14 cellular contexts compared by ENCODE assay signal in the genomic region with DNA sequence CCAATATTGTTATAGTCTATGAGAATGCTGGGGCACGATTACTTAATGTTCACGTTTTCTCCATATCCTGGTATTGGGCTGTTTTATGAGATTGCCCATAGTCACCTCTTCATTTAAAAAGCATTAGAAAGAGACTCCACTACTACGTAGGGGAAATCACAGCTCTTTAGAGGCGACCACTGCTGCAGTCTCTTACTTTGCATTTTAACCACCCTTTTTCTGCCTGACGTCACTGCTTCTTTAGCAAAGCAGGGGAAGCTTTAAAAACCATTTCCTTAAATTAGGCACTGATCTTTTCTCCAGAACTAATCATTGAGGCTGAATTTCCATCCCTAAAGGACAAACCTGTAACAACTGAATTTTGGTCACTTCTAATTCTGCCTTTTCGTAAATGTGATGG. TPM values are rescaled to one million over a fixed set of nuclear protein-coding genes. Genes with fewer than 3 reads are reported as not detected.
DNase-seq lines count a peak whose midpoint lies in the region; ATAC-seq and TF ChIP-seq lines count a peak whose summit lies in the region.
"Had no signal": no experiment of that assay in that cellular context is flagged by ENCODE, and none has a peak within 500 bp of the region (broad histone marks: within the 10 kb centered on the region; RNA-seq: fewer than 3 reads in every experiment).

No MANE protein-coding gene starts in this region.

- in situ Hi-C loops in Panc1 (cut with HindIII; ENCODE audit: low pct_unique_long_range_greater_than_20kb, low sequenced_read_pairs), result no loop called here

- no TSS peak for BruUV-seq in Panc1 (replicated peaks; lab: Mats Ljungman, UMichigan)

- no peaks in the 10 kb centered on the region for H3K9me3 ChIP-seq in Panc1 (ENCODE audit: control insufficient read depth, insufficient read depth, low read depth, low read length)
- H3K9me3 ChIP-seq in adrenal gland (replicated peaks in 1 of 3), result no peaks in the 10 kb centered on the region

- H3K9me3 Mint-ChIP-seq in naive B cell (peaks cover 0 to 5% (median 0%) of the 10 kb centered on the region in 7 donors), natural killer cell (peaks cover 0 to 3% of the 10 kb centered on the region in 2 donors)

- POLR2A ChIA-PET in Panc1 (lab: Charles Lee), result no interaction called here

- DNase-seq in GM10266 (ENCODE audit: extremely low spot score), result peak; percentile 33
- no peak for DNase-seq in Panc1 (ENCODE audit: low read depth, low spot score)
- peak; percentile 72 for DNase-seq in naive B cell
- DNase-seq in NCI-H1417 treated with DMSO at 0.1 percent for 48 hours (lab: John Stamatoyannopoulos, UW), result no peak
- no peak for DNase-seq in natural killer cell
- DNase-seq in adrenal gland, result no peak
- DNase-seq in H4 (ENCODE audit: low spot score), result no peak
- DNase-seq: activated CD4-positive, alpha-beta T cell treated with anti-CD3 and anti-CD28 coated beads, Interleukin-2, amount 50 U/mL, for 4 hours; posterior cingulate gyrus; SIG-M5 had no signal

- H3K4me1 Mint-ChIP-seq in naive B cell (peaks cover 59 to 81% (median 70%) of the 10 kb centered on the region in 3 donors), natural killer cell (peaks cover 0 to 5% of the 10 kb centered on the region in 2 donors)

- 80 to 87% (median 84%) methylated on average over 6 of the region's 6 CpGs for WGBS in adrenal gland, 4 donors

- CTCF ChIA-PET in Panc1 (lab: Charles Lee), result no interaction called here

- H3K27ac Mint-ChIP-seq in naive B cell, result peak overlapping the region; percentile 83 to 96 (median 92)
- H3K27ac Mint-ChIP-seq in natural killer cell, result no peak overlapping the region
- H3K27ac Mint-ChIP-seq: activated naive CD8-positive, alpha-beta T cell had no signal

- no peaks in the 10 kb centered on the region for H3K36me3 ChIP-seq in Panc1 (ENCODE audit: control insufficient read depth, insufficient read depth, low read length)
- no peaks in the 10 kb centered on the region for H3K36me3 ChIP-seq in adrenal gland (replicated peaks in 1 of 2)

- H3K27ac ChIP-seq in Panc1 (ENCODE audit: low read length) (peak overlapping the region; percentile 86), adrenal gland (no peak overlapping the region)
- H3K27ac ChIP-seq: C4-2B had no signal

- no peaks in the 10 kb centered on the region for H3K27me3 ChIP-seq in Panc1 (ENCODE audit: control insufficient read depth, insufficient read depth, low read length)
- no peaks in the 10 kb centered on the region for H3K27me3 ChIP-seq in adrenal gland

- no peak for TF ChIP-seq CTCF in GM10266 (IDR thresholded peaks at IDR 0.05; ENCODE audit: control insufficient read depth, insufficient read depth, low read depth, missing control alignments)
- TF ChIP-seq CTCF in Panc1 (IDR thresholded peaks at IDR 0.05), result no peak
- no peak for TF ChIP-seq CTCF in natural killer cell (IDR thresholded peaks at IDR 0.05)
- TF ChIP-seq CTCF in adrenal gland (IDR thresholded peaks at IDR 0.05), result no peak

- TF ChIP-seq POLR2A in adrenal gland (IDR thresholded peaks at IDR 0.05), result no peak

- H3K4me3 Mint-ChIP-seq in naive B cell (peak overlapping the region in 7 of 8 donors; percentile 7 to 88 (median 65)), natural killer cell (no peak overlapping the region)
- H3K4me3 Mint-ChIP-seq: activated naive CD8-positive, alpha-beta T cell had no signal

- intact Hi-C loops in Panc1 (cut with micrococcal nuclease; ENCODE audit: unreplicated experiment), result no loop called here
- intact Hi-C loops in natural killer cell (cut with micrococcal nuclease), result no loop called here
- intact Hi-C loops in adrenal gland (cut with DNase I), result no loop called here

- H3K4me3 ChIP-seq in Panc1 (ENCODE audit: low read depth in 2 of 2, low read length in 2 of 2) (peak overlapping the region in 1 of 2 experiments; percentile 7; a peak in 1 of 4 replicates), adrenal gland (no peak overlapping the region)

- peaks cover 0 to 9% (median 3%) of the 10 kb centered on the region in 3 donors for H3K27me3 Mint-ChIP-seq in naive B cell
- peaks cover 11 to 13% of the 10 kb centered on the region in 2 donors for H3K27me3 Mint-ChIP-seq in natural killer cell (ENCODE audit: low read depth in 2 of 2)

- H3K36me3 Mint-ChIP-seq in naive B cell (peaks cover 6 to 11% of the 10 kb centered on the region in 2 donors), natural killer cell (no peaks in the 10 kb centered on the region)
- H3K36me3 Mint-ChIP-seq: activated naive CD8-positive, alpha-beta T cell had no signal

- peaks cover 83% of the 10 kb centered on the region for H3K4me1 ChIP-seq in Panc1 (ENCODE audit: control insufficient read depth, insufficient read depth, low read length)
- H3K4me1 ChIP-seq in adrenal gland (replicated peaks in 1 of 2), result peaks cover 9 to 31% of the 10 kb centered on the region in 2 donors

- ATAC-seq in GM21515 (IDR thresholded peaks at IDR 0.05; ENCODE audit: unreplicated experiment) (peak; percentile 34), Panc1 (no peak), naive B cell (ENCODE audit: low read depth in 2 of 2) (peak; percentile 75), natural killer cell (no peak)
- ATAC-seq: HCT116 had no signal

RNA-seq across cellular contexts. Expression of a gene that starts 38.9 kb away (rescaled TPM):
- total RNA-seq in Panc1 (2021; ENCODE audit: unreplicated experiment) (37.5 TPM), natural killer cell (1 to 10 TPM in 1 of 3 donors, under 1 TPM in 1, not detected in 1; 0.39 to 6.6 TPM), adrenal gland (10 to 100 TPM; 15.5 to 55.0 (median 29.1) TPM)
- 22.8 TPM for polyA plus RNA-seq in Panc1 (2012; ENCODE audit: insufficient read length)
- polyA plus RNA-seq in naive B cell (ENCODE audit: low read depth in 6 of 6) (1 to 10 TPM; 3.7 to 8.7 (median 6.0) TPM), adrenal gland (10 to 100 TPM; 14.4 to 30.3 (median 16.7) TPM)
- total RNA-seq in H4 (2014; rRNA removed; shearing (Covaris generic)), result 20.8 and 28.0 TPM in 2 replicates

Comparison
In these comparisons a context has a peak if more than half of its experiments do, and no peak if none do; other contexts are left out.
1. DNase-seq: peak in GM10266 (single experiment) and naive B cell (single experiment); none in Panc1 (single experiment), NCI-H1417 treated with DMSO at 0.1 percent for 48 hours (single experiment), natural killer cell (single experiment), adrenal gland (0 of 7) and H4 (single experiment).
2. ATAC-seq: peak in GM21515 (single experiment) and naive B cell (2 of 2); none in Panc1 (single experiment) and natural killer cell (0 of 3).
3. H3K27ac Mint-ChIP-seq: peak in naive B cell (6 of 6); none in natural killer cell (0 of 2).